Comparison of ENCODE assay signal across 9 cellular contexts in genomic region chr1:107963601-107964396, GRCh38. TPM values are rescaled to one million over a fixed set of nuclear protein-coding genes. Genes with fewer than 3 reads are reported as not detected.
DNase-seq lines count a peak whose midpoint lies in the region; ATAC-seq and TF ChIP-seq lines count a peak whose summit lies in the region.
"Had no signal": no experiment of that assay in that cellular context is flagged by ENCODE, and none has a peak within 500 bp of the region (broad histone marks: within the 10 kb centered on the region; RNA-seq: fewer than 3 reads in every experiment).

No MANE protein-coding gene starts in this region.

- peak overlapping the region; percentile 92 for H3K4me2 ChIP-seq in smooth muscle cell

- no peaks in the 10 kb centered on the region for H3K36me3 ChIP-seq in smooth muscle cell (ENCODE audit: low read depth)

- H3K4me3 ChIP-seq in astrocyte of the cerebellum (ENCODE audit: low read depth, low read length) = peak overlapping the region; percentile 41
- H3K4me3 ChIP-seq in iPS-18c (ENCODE audit: insufficient read depth, low read depth, low read length) = peak overlapping the region; percentile 76
- peak overlapping the region; percentile 57 for H3K4me3 ChIP-seq in smooth muscle cell

- H3F3A ChIP-seq in smooth muscle cell (ENCODE audit: low read depth) = no peaks in the 10 kb centered on the region

- no peaks in the 10 kb centered on the region for H3K79me2 ChIP-seq in smooth muscle cell (ENCODE audit: low read depth)

- no peak overlapping the region for H3K27ac ChIP-seq in RWPE1
- no peak overlapping the region for H3K27ac ChIP-seq in smooth muscle cell (ENCODE audit: low read depth)
- H3K27ac ChIP-seq: C4-2B had no signal

- peak; percentile 76 for ATAC-seq in HG02981 (IDR thresholded peaks at IDR 0.05; ENCODE audit: unreplicated experiment)

- POLR2A ChIA-PET in RWPE1 (lab: Yijun Ruan, JAX; ENCODE audit: low non-redundant PET) = no interaction called here

- H3K9me3 ChIP-seq in iPS-18c (ENCODE audit: control insufficient read depth, insufficient read depth, low read length) = peaks cover 2% of the 10 kb centered on the region
- no peaks in the 10 kb centered on the region for H3K9me3 ChIP-seq in smooth muscle cell (replicated peaks; ENCODE audit: low read depth)

- peaks cover 39% of the 10 kb centered on the region for H3K27me3 ChIP-seq in smooth muscle cell (ENCODE audit: low read depth)

- CTCF ChIA-PET in RWPE1 (lab: Yijun Ruan, JAX) = interaction anchor here (0.6 to 0.9 kb wide), 4 partner anchors 161 to 822 kb away, joined by 3 to 5 read pairs (median 4); no protein-coding TSS in a partner anchor

- TF ChIP-seq CTCF in RWPE1 (conservative IDR thresholded peaks at IDR 0.05; ENCODE audit: low read depth) (no peak), astrocyte of the cerebellum (IDR thresholded peaks at IDR 0.05; ENCODE audit: low read depth, low read length, missing control alignments) (no peak), smooth muscle cell (IDR thresholded peaks at IDR 0.05; ENCODE audit: borderline replicate concordance, insufficient read depth, poor library complexity, severe bottlenecking) (no peak)

- H2AFZ ChIP-seq in smooth muscle cell (ENCODE audit: low read depth) = peak overlapping the region; percentile 90

- no peak overlapping the region for H3K9ac ChIP-seq in smooth muscle cell (ENCODE audit: low read depth)

- no peaks in the 10 kb centered on the region for H4K20me1 ChIP-seq in smooth muscle cell (ENCODE audit: low read depth)

- in situ Hi-C loops in astrocyte of the cerebellum (cut with HindIII; ENCODE audit: low sequenced_read_pairs) = no loop called here

- DNase-seq in NCI-H2171 treated with DMSO at 0.1 percent for 48 hours (lab: John Stamatoyannopoulos, UW) (peak; percentile 57), NCI-H2171 (lab: John Stamatoyannopoulos, UW) (no peak), RWPE1 (ENCODE audit: low spot score) (peak; percentile 1), astrocyte of the cerebellum (ENCODE audit: low read depth) (no peak), smooth muscle cell (lab: John Stamatoyannopoulos, UW; ENCODE audit: unreplicated experiment) (no peak), cerebellar cortex (ENCODE audit: low spot score) (no peak)

- 6% methylated on average over 24 of the region's 24 CpGs for WGBS in smooth muscle cell (ENCODE audit: low lambda C conversion rate)

- H3K4me1 ChIP-seq in smooth muscle cell (ENCODE audit: low read depth) = peaks cover 16% of the 10 kb centered on the region

RNA-seq across cellular contexts. Expression of gene VAV3, which starts 1.2 kb away (rescaled TPM):
- 6.9 and 10.1 TPM in 2 replicates for total RNA-seq in smooth muscle cell
- 0.62 and 3.1 TPM in 2 replicates for polyA plus RNA-seq in smooth muscle cell

Comparison
In these comparisons a context has a peak if more than half of its experiments do, and no peak if none do; other contexts are left out.
1. DNase-seq: peak in NCI-H2171 treated with DMSO at 0.1 percent for 48 hours (single experiment) and RWPE1 (single experiment); none in NCI-H2171 (single experiment), astrocyte of the cerebellum (single experiment), smooth muscle cell (single experiment) and cerebellar cortex (single experiment).
2. Peak in every context shown above with its lines, with median percentiles within 50 percentile points of each other: H3K4me3 ChIP-seq.